ENCODE assay signal across 13 cellular contexts in the genomic region with DNA sequence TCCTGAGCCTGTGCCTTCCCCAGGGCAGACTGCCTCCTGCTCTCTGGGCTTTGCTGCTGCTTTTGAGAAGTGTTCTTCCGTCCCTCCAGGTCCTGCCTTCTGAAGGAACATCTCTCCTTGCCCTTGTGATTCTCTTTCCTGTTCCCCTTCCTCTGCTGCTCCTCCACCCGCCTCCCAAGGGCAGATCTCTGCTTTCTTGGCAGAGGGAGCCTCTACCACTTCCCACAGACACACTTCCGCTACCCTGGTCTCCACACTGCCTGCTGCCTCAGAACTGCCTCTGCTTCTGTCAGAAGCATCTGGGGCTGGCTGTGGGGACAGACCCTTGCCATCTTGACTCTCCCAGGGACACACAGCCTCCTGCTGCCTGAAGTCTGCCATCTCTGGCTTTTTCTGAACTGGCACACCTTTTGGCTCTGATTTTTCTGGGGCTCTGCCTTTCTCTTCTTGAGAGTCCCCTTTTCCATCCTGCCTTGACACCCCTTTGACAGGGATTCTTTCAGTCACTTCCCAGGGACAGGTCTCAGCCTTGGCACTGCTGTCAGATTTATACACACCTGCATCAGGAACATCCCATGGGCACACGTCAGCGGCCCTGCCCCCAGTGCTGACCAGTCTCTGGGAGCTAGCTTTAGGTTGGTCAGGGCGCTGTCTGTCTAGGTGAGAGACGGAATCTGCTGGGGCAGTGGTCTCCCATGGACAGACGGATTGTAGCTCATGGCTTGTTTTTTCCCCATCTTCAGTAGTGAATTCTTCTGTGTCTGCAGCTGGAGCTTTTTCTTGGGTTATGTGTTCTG. TPM values are rescaled to one million over a fixed set of nuclear protein-coding genes. Genes with fewer than 3 reads are reported as not detected.
DNase-seq lines count a peak whose midpoint lies in the region; ATAC-seq and TF ChIP-seq lines count a peak whose summit lies in the region.
"Had no signal": no experiment of that assay in that cellular context is flagged by ENCODE, and none has a peak within 500 bp of the region (broad histone marks: within the 10 kb centered on the region; RNA-seq: fewer than 3 reads in every experiment).

No MANE protein-coding gene starts in this region.

- no peaks in the 10 kb centered on the region for H3K27me3 Mint-ChIP-seq in CD4-positive, CD25-positive, alpha-beta regulatory T cell
- H3K27me3 Mint-ChIP-seq in central memory CD8-positive, alpha-beta T cell: peaks cover 32% of the 10 kb centered on the region

- no peak overlapping the region for H3K27ac ChIP-seq in CD4-positive, CD25-positive, alpha-beta regulatory T cell (ENCODE audit: insufficient read depth, low read length, poor library complexity, severe bottlenecking)
- H3K27ac ChIP-seq in KOPT-K1 (ENCODE audit: low read depth, low read length, poor library complexity, severe bottlenecking) (peak overlapping the region; percentile 7), breast epithelium (peak overlapping the region in 1 of 2 donors; percentile 70)
- H3K27ac ChIP-seq: prostate gland, SK-N-MC had no signal

- H3K4me1 Mint-ChIP-seq in CD4-positive, CD25-positive, alpha-beta regulatory T cell: peaks cover 0 to 6% (median under 1%) of the 10 kb centered on the region in 4 donors
- H3K4me1 Mint-ChIP-seq in central memory CD8-positive, alpha-beta T cell: no peaks in the 10 kb centered on the region

- no peak for ATAC-seq in CD4-positive, CD25-positive, alpha-beta regulatory T cell (ENCODE audit: low read depth in 2 of 2)
- no peak for ATAC-seq in central memory CD8-positive, alpha-beta T cell (replicated peaks; ENCODE audit: extremely low read depth, poor library complexity, severe bottlenecking)
- no peak for ATAC-seq in HG02588 (IDR thresholded peaks at IDR 0.05; ENCODE audit: unreplicated experiment)

- no peaks in the 10 kb centered on the region for H3K9me3 ChIP-seq in CD4-positive, CD25-positive, alpha-beta regulatory T cell (ENCODE audit: control insufficient read depth in 2 of 2, low read length in 2 of 2)
- H3K9me3 ChIP-seq in KOPT-K1 (ENCODE audit: insufficient read depth, low read length, poor library complexity, severe bottlenecking) (no peaks in the 10 kb centered on the region), breast epithelium (no peaks in the 10 kb centered on the region)
- H3K9me3 ChIP-seq: prostate gland had no signal

- no peak overlapping the region for H3K4me3 Mint-ChIP-seq in CD4-positive, CD25-positive, alpha-beta regulatory T cell
- H3K4me3 Mint-ChIP-seq in central memory CD8-positive, alpha-beta T cell: no peak overlapping the region

- peaks cover 0 to 1% (median 0%) of the 10 kb centered on the region in 7 donors for H3K9me3 Mint-ChIP-seq in CD4-positive, CD25-positive, alpha-beta regulatory T cell
- no peaks in the 10 kb centered on the region for H3K9me3 Mint-ChIP-seq in central memory CD8-positive, alpha-beta T cell

- no peak for TF ChIP-seq POLR2A in breast epithelium (IDR thresholded peaks at IDR 0.05)

- TF ChIP-seq CTCF in breast epithelium (IDR thresholded peaks at IDR 0.05): no peak

- H3K4me3 ChIP-seq in CD4-positive, CD25-positive, alpha-beta regulatory T cell (ENCODE audit: low read depth, low read length): no peak overlapping the region
- no peak overlapping the region for H3K4me3 ChIP-seq in breast epithelium
- H3K4me3 ChIP-seq: lung, prostate gland, SK-N-MC had no signal

- peak overlapping the region in 2 of 3 donors; percentile 13 to 73 for H3K27ac Mint-ChIP-seq in CD4-positive, CD25-positive, alpha-beta regulatory T cell
- peak overlapping the region; percentile 8 for H3K27ac Mint-ChIP-seq in central memory CD8-positive, alpha-beta T cell (ENCODE audit: low read depth)

- H3K36me3 Mint-ChIP-seq in CD4-positive, CD25-positive, alpha-beta regulatory T cell: peaks cover 9% of the 10 kb centered on the region
- peaks cover 4% of the 10 kb centered on the region for H3K36me3 Mint-ChIP-seq in central memory CD8-positive, alpha-beta T cell (ENCODE audit: insufficient read depth)

- H3K36me3 ChIP-seq in CD4-positive, CD25-positive, alpha-beta regulatory T cell (ENCODE audit: control insufficient read depth, insufficient read depth, low read length): peaks cover 3% of the 10 kb centered on the region
- H3K36me3 ChIP-seq in KOPT-K1 (ENCODE audit: insufficient read depth, low read length): peaks cover 17% of the 10 kb centered on the region
- no peaks in the 10 kb centered on the region for H3K36me3 ChIP-seq in breast epithelium
- H3K36me3 ChIP-seq: prostate gland had no signal

- intact Hi-C loops in breast epithelium (cut with DNase I; ENCODE audit: low total_unique reads): no loop called here

- H3K4me1 ChIP-seq in CD4-positive, CD25-positive, alpha-beta regulatory T cell (ENCODE audit: control insufficient read depth, insufficient read depth, low read length, poor library complexity, severe bottlenecking): no peaks in the 10 kb centered on the region
- no peaks in the 10 kb centered on the region for H3K4me1 ChIP-seq in breast epithelium
- H3K4me1 ChIP-seq: prostate gland had no signal

- H3K27me3 ChIP-seq in CD4-positive, CD25-positive, alpha-beta regulatory T cell (ENCODE audit: control insufficient read depth, insufficient read depth, low read length): no peaks in the 10 kb centered on the region
- no peaks in the 10 kb centered on the region for H3K27me3 ChIP-seq in breast epithelium

- DNase-seq in CD4-positive, CD25-positive, alpha-beta regulatory T cell: no peak
- DNase-seq in central memory CD8-positive, alpha-beta T cell (ENCODE audit: low spot score in 2 of 2): no peak
- peak; percentile 17 for DNase-seq in midbrain (lab: John Stamatoyannopoulos, UW)
- no peak for DNase-seq in hepatic stellate cell (ENCODE audit: low spot score)
- DNase-seq in breast epithelium (ENCODE audit: low spot score in 2 of 2): no peak
- DNase-seq: activated CD4-positive, alpha-beta T cell treated with anti-CD3 and anti-CD28 coated beads, Interleukin-2, amount 50 U/mL, for 48 hours; effector memory CD4-positive, alpha-beta T cell; NCI-H1417 treated with DMSO at 0.1 percent for 48 hours had no signal

RNA-seq across cellular contexts. Expression of a gene that starts 16.6 kb away (rescaled TPM):
- 0.07 TPM for total RNA-seq in CD4-positive, CD25-positive, alpha-beta regulatory T cell
- not detected for polyA plus RNA-seq in CD4-positive, CD25-positive, alpha-beta regulatory T cell
- total RNA-seq in breast epithelium: under 1 TPM; under 0.01 TPM

RNA-seq across cellular contexts. Expression of a gene that starts 24.4 kb away (rescaled TPM):
- 14.4 TPM for total RNA-seq in CD4-positive, CD25-positive, alpha-beta regulatory T cell
- under 1 TPM; 0.32 to 0.47 (median 0.38) TPM for polyA plus RNA-seq in CD4-positive, CD25-positive, alpha-beta regulatory T cell
- total RNA-seq in breast epithelium: 10 to 100 TPM in 2 of 3 donors, 1 to 10 TPM in 1; 9.9 to 24.0 (median 14.7) TPM

RNA-seq across cellular contexts. Expression of a gene that starts 30.2 kb away (rescaled TPM):
- total RNA-seq in CD4-positive, CD25-positive, alpha-beta regulatory T cell: 12.8 TPM
- 10 to 100 TPM; 27.1 to 35.0 (median 30.5) TPM for polyA plus RNA-seq in CD4-positive, CD25-positive, alpha-beta regulatory T cell
- 10 to 100 TPM; 27.9 to 42.9 (median 36.8) TPM for total RNA-seq in breast epithelium
